Comparison of ENCODE assay signal across 1 cellular context in the genomic region with DNA sequence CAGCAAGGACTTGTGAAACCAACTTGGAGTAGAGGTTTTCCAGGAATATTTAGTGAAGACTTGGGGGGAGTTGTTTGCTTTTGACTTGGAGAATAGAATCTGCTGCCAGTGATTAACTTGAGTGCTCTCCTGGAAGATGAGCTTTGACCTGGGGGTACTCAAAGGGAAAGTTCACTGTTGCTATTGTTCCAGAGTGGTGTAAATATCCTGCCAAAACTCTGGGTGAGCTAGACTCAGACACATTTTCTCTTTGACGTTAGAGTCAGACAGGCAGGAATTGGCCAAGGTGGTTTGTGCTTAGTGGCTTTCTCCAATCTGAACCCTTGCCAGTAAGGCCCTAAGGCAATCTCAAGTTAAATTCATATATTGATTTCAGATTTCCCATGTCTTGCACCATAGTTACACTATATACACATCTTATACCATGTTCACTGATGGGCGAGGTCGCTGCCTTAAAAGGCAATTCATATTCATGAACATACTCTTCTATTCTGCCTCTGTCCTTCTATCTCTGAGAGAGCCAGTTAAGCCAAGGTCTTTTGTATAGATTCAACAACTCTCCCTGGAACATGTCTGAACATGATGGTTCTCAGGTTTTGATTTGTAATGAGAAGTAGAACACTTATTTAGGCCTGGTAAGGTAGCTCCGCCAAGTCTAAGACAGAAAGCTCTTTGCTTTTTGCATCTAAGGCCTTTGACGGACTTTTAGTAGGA.
TF ChIP-seq lines count a peak whose summit lies in the region.

No MANE protein-coding gene starts in this region.

TF ChIP-seq in HepG2, 621 proteins besides CTCF, POLR2A, EP300 and RAD21 (continued from another document and continues in another):
- TF ChIP-seq ETV5 (CRISPR knock-in tag; IDR thresholded peaks at IDR 0.05; ENCODE audit: borderline replicate concordance) (peak; percentile 21; the same call in 1 of the 2 replicates), MEF2D (CRISPR knock-in tag; IDR thresholded peaks at IDR 0.05) (no peak), JUND (CRISPR knock-in tag; IDR thresholded peaks at IDR 0.05) (no peak), RXRB (CRISPR knock-in tag; IDR thresholded peaks at IDR 0.05; ENCODE audit: borderline replicate concordance) (peak; percentile 45), HMG20A (CRISPR knock-in tag; IDR thresholded peaks at IDR 0.05; ENCODE audit: borderline replicate concordance) (peak; percentile 70; the same call in 1 of the 2 replicates), ZNF556 (CRISPR knock-in tag; IDR thresholded peaks at IDR 0.05; ENCODE audit: borderline replicate concordance) (peak; percentile 42; the same call in 1 of the 2 replicates), ISL2 (CRISPR knock-in tag; IDR thresholded peaks at IDR 0.05) (peak; percentile 17; the same call in 1 of the 2 replicates), RBFOX2 (IDR thresholded peaks at IDR 0.05; ENCODE audit: low read depth, low read length) (no peak), ZNF644 (CRISPR knock-in tag; IDR thresholded peaks at IDR 0.05; ENCODE audit: low read depth) (peak; percentile 79; the same call in 1 of the 2 replicates), ZNF501 (CRISPR knock-in tag; IDR thresholded peaks at IDR 0.05) (no peak), ZNF30 (CRISPR knock-in tag; IDR thresholded peaks at IDR 0.05) (no peak), PPARG (CRISPR knock-in tag; conservative IDR thresholded peaks at IDR 0.05) (peak; percentile 50; the same call in 1 of the 2 replicates), KLF13 (CRISPR knock-in tag; IDR thresholded peaks at IDR 0.05) (no peak), RBM22 (optimal IDR thresholded peaks at IDR 0.05; ENCODE audit: low read length) (no peak), ZNF672 (CRISPR knock-in tag; IDR thresholded peaks at IDR 0.05) (no peak), ZBTB8A (CRISPR knock-in tag; IDR thresholded peaks at IDR 0.05; ENCODE audit: borderline replicate concordance, low read depth) (no peak), ZNF205 (CRISPR knock-in tag; IDR thresholded peaks at IDR 0.05) (no peak; the same call in 1 of the 2 replicates), ZNF749 (CRISPR knock-in tag; IDR thresholded peaks at IDR 0.05; ENCODE audit: borderline replicate concordance) (no peak), DMAP1 (CRISPR knock-in tag; IDR thresholded peaks at IDR 0.05) (peak; percentile 26; the same call in 1 of the 2 replicates), PCBP2 (optimal IDR thresholded peaks at IDR 0.05; ENCODE audit: low read depth, low read length, poor library complexity, severe bottlenecking) (no peak), SALL1 (CRISPR knock-in tag; IDR thresholded peaks at IDR 0.05) (peak; percentile 70; the same call in 1 of the 2 replicates), HNF4G (IDR thresholded peaks at IDR 0.05; ENCODE audit: borderline replicate concordance, low read depth, low read length) (peak; percentile 86), HNF4G (CRISPR knock-in tag; IDR thresholded peaks at IDR 0.05; ENCODE audit: borderline replicate concordance, low read depth) (peak; percentile 25; the same call in 1 of the 2 replicates), SMAD1 (CRISPR knock-in tag; IDR thresholded peaks at IDR 0.05; ENCODE audit: borderline replicate concordance, low read depth) (no peak), ZBTB38 (CRISPR knock-in tag; IDR thresholded peaks at IDR 0.05) (no peak), DR1 (CRISPR knock-in tag; IDR thresholded peaks at IDR 0.05) (no peak), ZNF883 (CRISPR knock-in tag; IDR thresholded peaks at IDR 0.05; ENCODE audit: not compliant biosample characterization) (no peak), POGZ (CRISPR knock-in tag; IDR thresholded peaks at IDR 0.05) (peak; percentile 92), GFI1 (CRISPR knock-in tag; IDR thresholded peaks at IDR 0.05; ENCODE audit: borderline replicate concordance) (peak; percentile 60; the same call in 1 of the 2 replicates), ZNF33B (CRISPR knock-in tag; IDR thresholded peaks at IDR 0.05) (no peak), FOXP1 (IDR thresholded peaks at IDR 0.05) (no peak), FOXP1 (CRISPR knock-in tag; IDR thresholded peaks at IDR 0.05) (peak; percentile 79), ZNF180 (CRISPR knock-in tag; IDR thresholded peaks at IDR 0.05; ENCODE audit: borderline replicate concordance, low read depth) (no peak), RARA (CRISPR knock-in tag; IDR thresholded peaks at IDR 0.05) (peak; percentile 80), ZSCAN31 (CRISPR knock-in tag; IDR thresholded peaks at IDR 0.05; ENCODE audit: low read depth) (no peak)
- TF ChIP-seq, protein P1, sequence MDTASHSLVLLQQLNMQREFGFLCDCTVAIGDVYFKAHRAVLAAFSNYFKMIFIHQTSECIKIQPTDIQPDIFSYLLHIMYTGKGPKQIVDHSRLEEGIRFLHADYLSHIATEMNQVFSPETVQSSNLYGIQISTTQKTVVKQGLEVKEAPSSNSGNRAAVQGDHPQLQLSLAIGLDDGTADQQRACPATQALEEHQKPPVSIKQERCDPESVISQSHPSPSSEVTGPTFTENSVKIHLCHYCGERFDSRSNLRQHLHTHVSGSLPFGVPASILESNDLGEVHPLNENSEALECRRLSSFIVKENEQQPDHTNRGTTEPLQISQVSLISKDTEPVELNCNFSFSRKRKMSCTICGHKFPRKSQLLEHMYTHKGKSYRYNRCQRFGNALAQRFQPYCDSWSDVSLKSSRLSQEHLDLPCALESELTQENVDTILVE (CRISPR knock-in tag; IDR thresholded peaks at IDR 0.05): no peak
- TF ChIP-seq, protein P2, sequence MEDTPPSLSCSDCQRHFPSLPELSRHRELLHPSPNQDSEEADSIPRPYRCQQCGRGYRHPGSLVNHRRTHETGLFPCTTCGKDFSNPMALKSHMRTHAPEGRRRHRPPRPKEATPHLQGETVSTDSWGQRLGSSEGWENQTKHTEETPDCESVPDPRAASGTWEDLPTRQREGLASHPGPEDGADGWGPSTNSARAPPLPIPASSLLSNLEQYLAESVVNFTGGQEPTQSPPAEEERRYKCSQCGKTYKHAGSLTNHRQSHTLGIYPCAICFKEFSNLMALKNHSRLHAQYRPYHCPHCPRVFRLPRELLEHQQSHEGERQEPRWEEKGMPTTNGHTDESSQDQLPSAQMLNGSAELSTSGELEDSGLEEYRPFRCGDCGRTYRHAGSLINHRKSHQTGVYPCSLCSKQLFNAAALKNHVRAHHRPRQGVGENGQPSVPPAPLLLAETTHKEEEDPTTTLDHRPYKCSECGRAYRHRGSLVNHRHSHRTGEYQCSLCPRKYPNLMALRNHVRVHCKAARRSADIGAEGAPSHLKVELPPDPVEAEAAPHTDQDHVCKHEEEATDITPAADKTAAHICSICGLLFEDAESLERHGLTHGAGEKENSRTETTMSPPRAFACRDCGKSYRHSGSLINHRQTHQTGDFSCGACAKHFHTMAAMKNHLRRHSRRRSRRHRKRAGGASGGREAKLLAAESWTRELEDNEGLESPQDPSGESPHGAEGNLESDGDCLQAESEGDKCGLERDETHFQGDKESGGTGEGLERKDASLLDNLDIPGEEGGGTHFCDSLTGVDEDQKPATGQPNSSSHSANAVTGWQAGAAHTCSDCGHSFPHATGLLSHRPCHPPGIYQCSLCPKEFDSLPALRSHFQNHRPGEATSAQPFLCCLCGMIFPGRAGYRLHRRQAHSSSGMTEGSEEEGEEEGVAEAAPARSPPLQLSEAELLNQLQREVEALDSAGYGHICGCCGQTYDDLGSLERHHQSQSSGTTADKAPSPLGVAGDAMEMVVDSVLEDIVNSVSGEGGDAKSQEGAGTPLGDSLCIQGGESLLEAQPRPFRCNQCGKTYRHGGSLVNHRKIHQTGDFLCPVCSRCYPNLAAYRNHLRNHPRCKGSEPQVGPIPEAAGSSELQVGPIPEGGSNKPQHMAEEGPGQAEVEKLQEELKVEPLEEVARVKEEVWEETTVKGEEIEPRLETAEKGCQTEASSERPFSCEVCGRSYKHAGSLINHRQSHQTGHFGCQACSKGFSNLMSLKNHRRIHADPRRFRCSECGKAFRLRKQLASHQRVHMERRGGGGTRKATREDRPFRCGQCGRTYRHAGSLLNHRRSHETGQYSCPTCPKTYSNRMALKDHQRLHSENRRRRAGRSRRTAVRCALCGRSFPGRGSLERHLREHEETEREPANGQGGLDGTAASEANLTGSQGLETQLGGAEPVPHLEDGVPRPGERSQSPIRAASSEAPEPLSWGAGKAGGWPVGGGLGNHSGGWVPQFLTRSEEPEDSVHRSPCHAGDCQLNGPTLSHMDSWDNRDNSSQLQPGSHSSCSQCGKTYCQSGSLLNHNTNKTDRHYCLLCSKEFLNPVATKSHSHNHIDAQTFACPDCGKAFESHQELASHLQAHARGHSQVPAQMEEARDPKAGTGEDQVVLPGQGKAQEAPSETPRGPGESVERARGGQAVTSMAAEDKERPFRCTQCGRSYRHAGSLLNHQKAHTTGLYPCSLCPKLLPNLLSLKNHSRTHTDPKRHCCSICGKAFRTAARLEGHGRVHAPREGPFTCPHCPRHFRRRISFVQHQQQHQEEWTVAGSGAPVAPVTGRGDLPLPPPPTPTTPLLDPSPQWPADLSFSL (CRISPR knock-in tag; IDR thresholded peaks at IDR 0.05): no peak
- TF ChIP-seq, protein P3, sequence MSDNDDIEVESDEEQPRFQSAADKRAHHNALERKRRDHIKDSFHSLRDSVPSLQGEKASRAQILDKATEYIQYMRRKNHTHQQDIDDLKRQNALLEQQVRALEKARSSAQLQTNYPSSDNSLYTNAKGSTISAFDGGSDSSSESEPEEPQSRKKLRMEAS (IDR thresholded peaks at IDR 0.05): peak; percentile 44; the same call in 1 of the 2 replicates
- TF ChIP-seq, protein P4, sequence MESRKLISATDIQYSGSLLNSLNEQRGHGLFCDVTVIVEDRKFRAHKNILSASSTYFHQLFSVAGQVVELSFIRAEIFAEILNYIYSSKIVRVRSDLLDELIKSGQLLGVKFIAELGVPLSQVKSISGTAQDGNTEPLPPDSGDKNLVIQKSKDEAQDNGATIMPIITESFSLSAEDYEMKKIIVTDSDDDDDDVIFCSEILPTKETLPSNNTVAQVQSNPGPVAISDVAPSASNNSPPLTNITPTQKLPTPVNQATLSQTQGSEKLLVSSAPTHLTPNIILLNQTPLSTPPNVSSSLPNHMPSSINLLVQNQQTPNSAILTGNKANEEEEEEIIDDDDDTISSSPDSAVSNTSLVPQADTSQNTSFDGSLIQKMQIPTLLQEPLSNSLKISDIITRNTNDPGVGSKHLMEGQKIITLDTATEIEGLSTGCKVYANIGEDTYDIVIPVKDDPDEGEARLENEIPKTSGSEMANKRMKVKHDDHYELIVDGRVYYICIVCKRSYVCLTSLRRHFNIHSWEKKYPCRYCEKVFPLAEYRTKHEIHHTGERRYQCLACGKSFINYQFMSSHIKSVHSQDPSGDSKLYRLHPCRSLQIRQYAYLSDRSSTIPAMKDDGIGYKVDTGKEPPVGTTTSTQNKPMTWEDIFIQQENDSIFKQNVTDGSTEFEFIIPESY (CRISPR knock-in tag; IDR thresholded peaks at IDR 0.05): no peak
- TF ChIP-seq, protein P5, sequence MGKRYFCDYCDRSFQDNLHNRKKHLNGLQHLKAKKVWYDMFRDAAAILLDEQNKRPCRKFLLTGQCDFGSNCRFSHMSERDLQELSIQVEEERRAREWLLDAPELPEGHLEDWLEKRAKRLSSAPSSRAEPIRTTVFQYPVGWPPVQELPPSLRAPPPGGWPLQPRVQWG (CRISPR knock-in tag; IDR thresholded peaks at IDR 0.05; ENCODE audit: borderline replicate concordance, low read depth): no peak
- TF ChIP-seq, protein P6, sequence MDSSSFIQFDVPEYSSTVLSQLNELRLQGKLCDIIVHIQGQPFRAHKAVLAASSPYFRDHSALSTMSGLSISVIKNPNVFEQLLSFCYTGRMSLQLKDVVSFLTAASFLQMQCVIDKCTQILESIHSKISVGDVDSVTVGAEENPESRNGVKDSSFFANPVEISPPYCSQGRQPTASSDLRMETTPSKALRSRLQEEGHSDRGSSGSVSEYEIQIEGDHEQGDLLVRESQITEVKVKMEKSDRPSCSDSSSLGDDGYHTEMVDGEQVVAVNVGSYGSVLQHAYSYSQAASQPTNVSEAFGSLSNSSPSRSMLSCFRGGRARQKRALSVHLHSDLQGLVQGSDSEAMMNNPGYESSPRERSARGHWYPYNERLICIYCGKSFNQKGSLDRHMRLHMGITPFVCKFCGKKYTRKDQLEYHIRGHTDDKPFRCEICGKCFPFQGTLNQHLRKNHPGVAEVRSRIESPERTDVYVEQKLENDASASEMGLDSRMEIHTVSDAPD (CRISPR knock-in tag; IDR thresholded peaks at IDR 0.05): no peak
- TF ChIP-seq, protein P7, sequence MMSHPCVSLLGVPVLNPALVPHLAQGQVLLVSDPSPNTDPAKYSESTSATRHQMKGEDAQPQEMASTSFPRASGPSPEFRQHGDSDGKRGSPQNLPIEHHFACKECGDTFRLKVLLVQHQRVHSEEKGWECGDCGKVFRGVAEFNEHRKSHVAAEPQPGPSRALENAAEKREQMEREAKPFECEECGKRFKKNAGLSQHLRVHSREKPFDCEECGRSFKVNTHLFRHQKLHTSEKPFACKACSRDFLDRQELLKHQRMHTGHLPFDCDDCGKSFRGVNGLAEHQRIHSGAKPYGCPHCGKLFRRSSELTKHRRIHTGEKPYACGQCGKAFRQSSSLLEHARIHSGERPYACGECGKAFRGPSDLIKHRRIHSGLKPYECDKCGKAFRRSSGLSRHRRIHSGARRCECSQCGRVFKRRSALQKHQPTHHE (CRISPR knock-in tag; IDR thresholded peaks at IDR 0.05; ENCODE audit: borderline replicate concordance): no peak
- TF ChIP-seq, protein P8, sequence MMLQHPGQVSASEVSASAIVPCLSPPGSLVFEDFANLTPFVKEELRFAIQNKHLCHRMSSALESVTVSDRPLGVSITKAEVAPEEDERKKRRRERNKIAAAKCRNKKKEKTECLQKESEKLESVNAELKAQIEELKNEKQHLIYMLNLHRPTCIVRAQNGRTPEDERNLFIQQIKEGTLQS (CRISPR knock-in tag; IDR thresholded peaks at IDR 0.05): no peak
- TF ChIP-seq, protein P9, sequence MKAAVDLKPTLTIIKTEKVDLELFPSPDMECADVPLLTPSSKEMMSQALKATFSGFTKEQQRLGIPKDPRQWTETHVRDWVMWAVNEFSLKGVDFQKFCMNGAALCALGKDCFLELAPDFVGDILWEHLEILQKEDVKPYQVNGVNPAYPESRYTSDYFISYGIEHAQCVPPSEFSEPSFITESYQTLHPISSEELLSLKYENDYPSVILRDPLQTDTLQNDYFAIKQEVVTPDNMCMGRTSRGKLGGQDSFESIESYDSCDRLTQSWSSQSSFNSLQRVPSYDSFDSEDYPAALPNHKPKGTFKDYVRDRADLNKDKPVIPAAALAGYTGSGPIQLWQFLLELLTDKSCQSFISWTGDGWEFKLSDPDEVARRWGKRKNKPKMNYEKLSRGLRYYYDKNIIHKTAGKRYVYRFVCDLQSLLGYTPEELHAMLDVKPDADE (CRISPR knock-in tag; IDR thresholded peaks at IDR 0.05): no peak
- TF ChIP-seq, protein P10, sequence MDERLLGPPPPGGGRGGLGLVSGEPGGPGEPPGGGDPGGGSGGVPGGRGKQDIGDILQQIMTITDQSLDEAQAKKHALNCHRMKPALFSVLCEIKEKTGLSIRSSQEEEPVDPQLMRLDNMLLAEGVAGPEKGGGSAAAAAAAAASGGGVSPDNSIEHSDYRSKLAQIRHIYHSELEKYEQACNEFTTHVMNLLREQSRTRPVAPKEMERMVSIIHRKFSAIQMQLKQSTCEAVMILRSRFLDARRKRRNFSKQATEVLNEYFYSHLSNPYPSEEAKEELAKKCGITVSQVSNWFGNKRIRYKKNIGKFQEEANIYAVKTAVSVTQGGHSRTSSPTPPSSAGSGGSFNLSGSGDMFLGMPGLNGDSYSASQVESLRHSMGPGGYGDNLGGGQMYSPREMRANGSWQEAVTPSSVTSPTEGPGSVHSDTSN (CRISPR knock-in tag; IDR thresholded peaks at IDR 0.05): no peak
- TF ChIP-seq, protein P11, sequence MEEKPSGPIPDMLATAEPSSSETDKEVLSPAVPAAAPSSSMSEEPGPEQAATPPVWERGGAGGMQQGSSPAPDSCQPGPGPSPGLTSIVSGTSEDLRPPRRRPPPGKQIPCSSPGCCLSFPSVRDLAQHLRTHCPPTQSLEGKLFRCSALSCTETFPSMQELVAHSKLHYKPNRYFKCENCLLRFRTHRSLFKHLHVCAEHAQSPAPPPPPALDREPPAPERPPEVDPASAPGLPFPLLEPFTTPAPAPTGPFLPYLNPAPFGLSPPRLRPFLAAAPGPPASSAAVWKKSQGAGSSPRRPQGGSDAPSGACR (CRISPR knock-in tag; IDR thresholded peaks at IDR 0.05): 0 out of 2 replicates have a peak, but pooled peaks have one; percentile 31
